In the genomic region with DNA sequence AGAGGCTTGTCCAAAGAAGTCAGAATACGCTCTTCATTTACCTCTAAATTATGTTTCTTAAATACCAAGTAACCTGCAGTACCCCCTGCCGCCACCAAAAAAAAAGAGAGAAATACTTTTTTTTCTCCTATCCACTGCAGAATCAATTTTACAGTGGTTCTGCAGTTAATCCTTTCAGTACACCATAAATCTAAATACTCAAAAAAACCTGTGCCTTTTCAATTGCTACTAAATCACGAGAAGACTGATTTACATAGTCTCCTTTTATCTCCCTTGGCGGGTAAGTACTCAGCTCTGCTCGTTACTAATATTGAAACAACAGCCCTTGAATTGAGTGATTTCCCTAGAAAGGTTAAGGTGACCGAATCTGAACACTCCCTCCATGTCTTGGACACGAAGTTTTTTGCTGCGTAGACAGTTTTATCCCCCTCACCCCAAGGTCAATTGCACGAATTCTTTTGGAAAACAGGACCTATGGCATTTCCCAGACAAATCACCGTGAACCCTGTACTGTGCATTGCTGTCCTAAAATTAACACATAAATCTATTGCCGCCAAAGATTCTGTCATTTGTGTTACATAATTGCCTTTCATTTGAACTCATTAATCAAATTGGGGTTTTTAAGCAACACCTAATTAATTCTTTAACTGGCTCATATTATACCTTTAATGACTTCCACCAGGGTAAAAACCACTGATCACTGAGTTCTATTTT, we compare ENCODE assay signal across 8 cellular contexts. TPM values are rescaled to one million over a fixed set of nuclear protein-coding genes. Genes with fewer than 3 reads are reported as not detected.
DNase-seq lines count a peak whose midpoint lies in the region; ATAC-seq and TF ChIP-seq lines count a peak whose summit lies in the region.

No MANE protein-coding gene starts in this region.

- no peak overlapping the region for H3K18ac ChIP-seq in neuronal stem cell (ENCODE audit: low read length)

- H3K9ac ChIP-seq in neuronal stem cell (ENCODE audit: low read depth, low read length, poor library complexity), result no peak overlapping the region

- H3K4me2 ChIP-seq in neuronal stem cell (ENCODE audit: insufficient read depth, low read length, poor library complexity, severe bottlenecking), result peak overlapping the region; percentile 84

- no CpG with 5 or more reads among the region's 11 CpGs for WGBS in neuronal stem cell (ENCODE audit: extremely low coverage in 2 of 2, insufficient read length in 2 of 2, insufficient replicate concordance in 1 of 2), 2 donors

- no peak overlapping the region for H2BK12ac ChIP-seq in neuronal stem cell (ENCODE audit: low read length)

- peaks cover 5% of the 10 kb centered on the region for H3K79me1 ChIP-seq in neuronal stem cell (ENCODE audit: low read depth, low read length)

- no peak overlapping the region for H3K14ac ChIP-seq in neuronal stem cell (ENCODE audit: low read length)

- H3K4me1 ChIP-seq in neuronal stem cell (ENCODE audit: control insufficient read depth in 2 of 2, insufficient read depth in 1 of 2, low read depth in 1 of 2, low read length in 2 of 2), result peaks cover 9 to 17% of the 10 kb centered on the region in 2 donors

- H2AFZ ChIP-seq in neuronal stem cell (ENCODE audit: low read length), result peak overlapping the region; percentile 87

- no peak overlapping the region for H4K91ac ChIP-seq in neuronal stem cell (ENCODE audit: low read depth, low read length, poor library complexity)

- peak; percentile 51 for TF ChIP-seq CTCF in RWPE1 (conservative IDR thresholded peaks at IDR 0.05; ENCODE audit: low read depth)

- peaks cover 43% of the 10 kb centered on the region for H3K4me1 Mint-ChIP-seq in activated naive CD4-positive, alpha-beta T cell treated with anti-CD3 and anti-CD28 coated beads for 36 hours (ENCODE audit: low read depth)
- peaks cover 46 to 54% of the 10 kb centered on the region in 2 donors for H3K4me1 Mint-ChIP-seq in effector memory CD8-positive, alpha-beta T cell (ENCODE audit: low read depth in 2 of 2)

- ATAC-seq in HG02870 (IDR thresholded peaks at IDR 0.05; ENCODE audit: unreplicated experiment), result peak; percentile 41
- ATAC-seq in effector memory CD8-positive, alpha-beta T cell (replicated peaks), result no peak
- ATAC-seq in HG03280 (IDR thresholded peaks at IDR 0.05; ENCODE audit: unreplicated experiment), result no peak

- H3K9me3 Mint-ChIP-seq in activated naive CD4-positive, alpha-beta T cell treated with anti-CD3 and anti-CD28 coated beads for 36 hours, result no peaks in the 10 kb centered on the region
- no peaks in the 10 kb centered on the region for H3K9me3 Mint-ChIP-seq in effector memory CD8-positive, alpha-beta T cell

- peaks cover 4 to 31% of the 10 kb centered on the region in 2 donors for H3K36me3 ChIP-seq in neuronal stem cell (replicated peaks in 1 of 2; ENCODE audit: control insufficient read depth in 2 of 2, insufficient read depth in 2 of 2, low read length in 2 of 2)

- no peak overlapping the region for H2BK120ac ChIP-seq in neuronal stem cell (ENCODE audit: low read depth, low read length)

- H2BK15ac ChIP-seq in neuronal stem cell (ENCODE audit: low read length), result no peak overlapping the region

- peaks cover 0 to 2% of the 10 kb centered on the region in 2 donors for H3K9me3 ChIP-seq in neuronal stem cell (replicated peaks in 1 of 2; ENCODE audit: control insufficient read depth in 2 of 2, insufficient read depth in 1 of 2, low read depth in 1 of 2, low read length in 2 of 2)

- no peak overlapping the region for H2AK5ac ChIP-seq in neuronal stem cell (ENCODE audit: low read depth, low read length)

- H3K4me3 Mint-ChIP-seq in activated naive CD4-positive, alpha-beta T cell treated with anti-CD3 and anti-CD28 coated beads for 36 hours, result peak overlapping the region; percentile 80
- peak overlapping the region; percentile 93 to 94 for H3K4me3 Mint-ChIP-seq in effector memory CD8-positive, alpha-beta T cell

- H3K27me3 Mint-ChIP-seq in activated naive CD4-positive, alpha-beta T cell treated with anti-CD3 and anti-CD28 coated beads for 36 hours (ENCODE audit: low read depth), result peaks cover 2% of the 10 kb centered on the region
- no peaks in the 10 kb centered on the region for H3K27me3 Mint-ChIP-seq in effector memory CD8-positive, alpha-beta T cell

- H3K27ac ChIP-seq in RWPE1 (peak overlapping the region; percentile 100), neuronal stem cell (replicated peaks; ENCODE audit: low read length) (peak overlapping the region; percentile 97)

- CTCF ChIA-PET in activated naive CD4-positive, alpha-beta T cell treated with anti-CD3 and anti-CD28 coated beads for 36 hours (lab: Charles Lee), result interaction anchor here (0.6 to 3.2 kb wide), 6 partner anchors 16 to 385 kb away, joined by 3 to 19 read pairs (median 5); a partner anchor contains a TSS
- CTCF ChIA-PET in RWPE1 (lab: Yijun Ruan, JAX), result interaction anchor here (0.7 kb wide), 1 partner anchor 1863 kb away, joined by 4 read pairs; no protein-coding TSS in a partner anchor

- POLR2A ChIA-PET in RWPE1 (lab: Yijun Ruan, JAX; ENCODE audit: low non-redundant PET), result no interaction called here

- no peaks in the 10 kb centered on the region for H3K36me3 Mint-ChIP-seq in activated naive CD4-positive, alpha-beta T cell treated with anti-CD3 and anti-CD28 coated beads for 36 hours (ENCODE audit: low read depth)
- H3K36me3 Mint-ChIP-seq in effector memory CD8-positive, alpha-beta T cell (ENCODE audit: insufficient read depth), result peaks cover 63% of the 10 kb centered on the region

- H3K4ac ChIP-seq in neuronal stem cell (ENCODE audit: low read length), result no peak overlapping the region

- peak overlapping the region in 1 of 2 donors; percentile 85 for H3K4me3 ChIP-seq in neuronal stem cell (ENCODE audit: low read length in 2 of 2)

- peak; percentile 38 for DNase-seq in activated naive CD4-positive, alpha-beta T cell treated with anti-CD3 and anti-CD28 coated beads for 36 hours
- DNase-seq in activated naive CD4-positive, alpha-beta T cell treated with anti-CD3 and anti-CD28 coated beads, Interleukin-2, amount 50 U/mL, for 16 hours, result no peak
- no peak for DNase-seq in RWPE1 (ENCODE audit: low spot score)
- peak in 2 of 3 experiments; percentile 46 to 57 for DNase-seq in effector memory CD8-positive, alpha-beta T cell
- no peak for DNase-seq in neuronal stem cell (ENCODE audit: low spot score)
- no peak for DNase-seq in SKM-1 treated with dmso at 0.1 percent for 144 hours (lab: John Stamatoyannopoulos, UW; ENCODE audit: unreplicated experiment)

- H3K23ac ChIP-seq in neuronal stem cell (ENCODE audit: low read depth, low read length, poor library complexity), result no peak overlapping the region

- H2BK5ac ChIP-seq in neuronal stem cell (ENCODE audit: low read length), result no peak overlapping the region

- H4K8ac ChIP-seq in neuronal stem cell (ENCODE audit: low read depth, low read length), result no peak overlapping the region

- no peaks in the 10 kb centered on the region for H3K27me3 ChIP-seq in neuronal stem cell (ENCODE audit: control insufficient read depth in 3 of 3, insufficient read depth in 3 of 3, low read depth in 1 of 3, low read length in 3 of 3)

- H3K27ac Mint-ChIP-seq in activated naive CD4-positive, alpha-beta T cell treated with anti-CD3 and anti-CD28 coated beads for 36 hours, result peak overlapping the region; percentile 73
- peak overlapping the region; percentile 100 for H3K27ac Mint-ChIP-seq in effector memory CD8-positive, alpha-beta T cell

- intact Hi-C loops in activated naive CD4-positive, alpha-beta T cell treated with anti-CD3 and anti-CD28 coated beads for 36 hours (cut with micrococcal nuclease), result loop anchor here (1.0 to 5.0 kb wide), 11 partner anchors 11 to 1430 kb away; a partner anchor contains a TSS

RNA-seq across cellular contexts. Expression of a gene that starts 0.5 kb away (rescaled TPM):
- 10 to 100 TPM; 58.3 to 60.6 TPM for total RNA-seq in activated naive CD4-positive, alpha-beta T cell treated with anti-CD3 and anti-CD28 coated beads for 36 hours
- 689 TPM for polyA plus RNA-seq in neuronal stem cell (2013, experiment 1 of 2)
- polyA plus RNA-seq in neuronal stem cell (2013, experiment 2 of 2), result 669 TPM

RNA-seq across cellular contexts. Expression of a gene that starts 26.1 kb away (rescaled TPM):
- total RNA-seq in activated naive CD4-positive, alpha-beta T cell treated with anti-CD3 and anti-CD28 coated beads for 36 hours, result 1 to 10 TPM; 6.5 to 7.2 TPM
- 14.4 TPM for polyA plus RNA-seq in neuronal stem cell (2013, experiment 1 of 2)
- polyA plus RNA-seq in neuronal stem cell (2013, experiment 2 of 2), result 14.9 TPM

Comparison
In these comparisons a context has a peak if more than half of its experiments do, and no peak if none do; other contexts are left out.
1. DNase-seq: peak in activated naive CD4-positive, alpha-beta T cell treated with anti-CD3 and anti-CD28 coated beads for 36 hours (single experiment) and effector memory CD8-positive, alpha-beta T cell (2 of 3); none in activated naive CD4-positive, alpha-beta T cell treated with anti-CD3 and anti-CD28 coated beads, Interleukin-2, amount 50 U/mL, for 16 hours (single experiment), RWPE1 (single experiment), neuronal stem cell (single experiment) and SKM-1 treated with dmso at 0.1 percent for 144 hours (single experiment).